Comparison of ENCODE assay signal across 15 cellular contexts in the genomic region with DNA sequence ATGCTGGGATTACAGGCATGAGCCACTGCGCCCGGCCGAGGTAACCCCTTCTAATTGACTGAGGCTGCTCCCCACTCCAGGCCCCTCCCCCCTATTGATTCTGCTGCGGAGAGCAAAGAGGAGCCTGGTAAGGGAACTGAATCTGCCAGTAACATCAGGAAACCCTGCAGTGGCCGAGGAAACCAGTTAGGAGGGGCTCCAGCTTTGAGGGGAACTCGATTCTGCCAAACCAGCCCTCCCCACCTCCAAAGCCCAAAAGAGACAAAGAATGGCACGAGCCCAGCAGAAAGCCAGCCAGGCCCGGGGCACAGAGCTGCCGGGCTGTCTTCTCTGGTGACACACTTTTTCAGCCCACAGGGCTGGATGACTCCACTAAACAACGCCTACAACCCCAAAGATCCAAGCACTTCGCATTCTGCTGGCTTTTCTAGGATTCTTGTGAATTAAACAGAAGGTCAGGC. TPM values are rescaled to one million over a fixed set of nuclear protein-coding genes. Genes with fewer than 3 reads are reported as not detected.
A peak's percentile ranks its signal among the peaks of the same experiment; 100 is the strongest.
DNase-seq lines count a peak whose midpoint lies in the region; ATAC-seq and TF ChIP-seq lines count a peak whose summit lies in the region.
"Had no signal": no experiment of that assay in that cellular context is flagged by ENCODE, and none has a peak within 500 bp of the region (broad histone marks: within the 10 kb centered on the region; RNA-seq: fewer than 3 reads in every experiment).

No MANE protein-coding gene starts in this region.

- H3K27me3 ChIP-seq in left ventricle myocardium inferior (ENCODE audit: low read depth) (no peaks in the 10 kb centered on the region), upper lobe of left lung (no peaks in the 10 kb centered on the region)

- intact Hi-C loops in Right ventricle myocardium inferior (cut with DNase I) (no loop called here), left ventricle myocardium inferior (cut with micrococcal nuclease) (no loop called here)

- H3K9me3 ChIP-seq in left ventricle myocardium inferior (replicated peaks) = peaks cover 16% of the 10 kb centered on the region
- peaks cover 9 to 19% (median 14%) of the 10 kb centered on the region in 4 donors for H3K9me3 ChIP-seq in upper lobe of left lung

- H3K36me3 ChIP-seq in left ventricle myocardium inferior (no peaks in the 10 kb centered on the region), upper lobe of left lung (no peaks in the 10 kb centered on the region)

- WGBS in upper lobe of left lung, 2 donors = 38% methylated on average over 8 to 11 of the region's 11 CpGs

- H3K27ac ChIP-seq in left ventricle myocardium inferior (replicated peaks) (no peak overlapping the region), cingulate gyrus (ENCODE audit: low read depth, low read length) (peak overlapping the region; percentile 75), upper lobe of left lung (peak overlapping the region in 1 of 4 donors; percentile 19)

- TF ChIP-seq EP300 in upper lobe of left lung (IDR thresholded peaks at IDR 0.05) = no peak

- H3K4me3 ChIP-seq in left ventricle myocardium inferior (no peak overlapping the region), upper lobe of left lung (no peak overlapping the region)

- TF ChIP-seq POLR2A in upper lobe of left lung (IDR thresholded peaks at IDR 0.05) = no peak

- TF ChIP-seq CTCF in left ventricle myocardium inferior (IDR thresholded peaks at IDR 0.05; ENCODE audit: borderline replicate concordance) = no peak
- TF ChIP-seq CTCF in upper lobe of left lung (IDR thresholded peaks at IDR 0.05) = no peak

- H3K4me1 ChIP-seq in left ventricle myocardium inferior (peaks cover 16% of the 10 kb centered on the region), upper lobe of left lung (peaks cover 0 to 10% (median 6%) of the 10 kb centered on the region in 4 donors)

- DNase-seq in Right ventricle myocardium inferior (ENCODE audit: missing footprints) (no peak), left ventricle myocardium inferior (no peak), middle frontal gyrus (ENCODE audit: extremely low spot score, low spot score) (peak; percentile 46), upper lobe of left lung (no peak), epidermal melanocyte (ENCODE audit: insufficient read length, low spot score) (no peak), kidney glomerular epithelial cell (lab: John Stamatoyannopoulos, UW) (no peak)
- DNase-seq: COR-L47, cortex of kidney, islet precursor cell, natural killer cell, NCI-H1092, NCI-H510A treated with DMSO at 0.1 percent for 48 hours, SHP77 had no signal

- ATAC-seq in Right ventricle myocardium inferior (peak; percentile 33), upper lobe of left lung (ENCODE audit: low FRiP score in 2 of 2) (peak; percentile 24 to 36), HG03442 (IDR thresholded peaks at IDR 0.05; ENCODE audit: unreplicated experiment) (no peak)
- ATAC-seq: natural killer cell had no signal

RNA-seq across cellular contexts. Expression of a gene that starts 15.0 kb away (rescaled TPM):
- total RNA-seq in Right ventricle myocardium inferior (42.0 TPM), left ventricle myocardium inferior (35.9 TPM), upper lobe of left lung (10 to 100 TPM; 32.5 to 80.7 (median 44.0) TPM)
